In the genomic region with DNA sequence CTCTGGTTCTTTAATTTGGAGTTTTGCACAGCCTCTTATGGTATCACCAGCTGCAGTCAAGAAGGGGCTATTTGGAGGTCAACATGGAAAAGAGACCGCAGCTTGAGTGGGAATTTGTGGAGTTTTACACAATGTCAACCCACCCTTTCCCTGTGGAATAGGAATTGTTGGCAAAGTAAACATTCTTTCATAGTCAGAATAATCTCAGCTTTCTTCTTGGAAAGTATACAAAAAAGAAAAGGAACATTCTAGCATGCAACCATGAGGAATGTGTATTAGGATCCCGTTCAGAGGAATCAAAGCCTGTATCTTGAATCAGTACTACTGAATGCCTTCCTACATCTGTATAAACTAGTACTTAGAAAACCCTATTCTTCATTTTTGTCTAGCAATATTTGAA, we compare ENCODE assay signal across 15 cellular contexts.
A peak's percentile ranks its signal among the peaks of the same experiment; 100 is the strongest.
DNase-seq lines count a peak whose midpoint lies in the region; ATAC-seq and TF ChIP-seq lines count a peak whose summit lies in the region.
"Had no signal": no experiment of that assay in that cellular context is flagged by ENCODE, and none has a peak within 500 bp of the region (broad histone marks: within the 10 kb centered on the region; RNA-seq: fewer than 3 reads in every experiment).

No MANE protein-coding gene starts in this region.

- H3K4me1 ChIP-seq in hepatocyte (ENCODE audit: insufficient read depth) (peaks cover 27% of the 10 kb centered on the region), prostate gland (replicated peaks) (no peaks in the 10 kb centered on the region)

- H3K27ac ChIP-seq in hepatocyte (peak overlapping the region; percentile 4), prostate gland (no peak overlapping the region)
- H3K27ac ChIP-seq: SK-N-MC had no signal

- H3K9me3 ChIP-seq in hepatocyte (ENCODE audit: low read depth) = no peaks in the 10 kb centered on the region
- no peaks in the 10 kb centered on the region for H3K9me3 ChIP-seq in prostate gland

- H3K27me3 ChIP-seq in hepatocyte (no peaks in the 10 kb centered on the region), prostate gland (replicated peaks; ENCODE audit: insufficient read depth) (no peaks in the 10 kb centered on the region)

- H3K4me2 ChIP-seq in hepatocyte = no peak overlapping the region

- no peaks in the 10 kb centered on the region for H4K20me1 ChIP-seq in hepatocyte (ENCODE audit: insufficient read depth, poor library complexity, severe bottlenecking)

- TF ChIP-seq CTCF in cardiac fibroblast (IDR thresholded peaks at IDR 0.05; ENCODE audit: low read depth, low read length) (no peak), hepatocyte (IDR thresholded peaks at IDR 0.05; ENCODE audit: poor library complexity) (no peak), prostate gland (IDR thresholded peaks at IDR 0.05) (no peak)

- no peak for TF ChIP-seq POLR2A in prostate gland (IDR thresholded peaks at IDR 0.05)

- H3K4me3 ChIP-seq in cardiac fibroblast (replicated peaks in 1 of 2; ENCODE audit: low read depth in 2 of 2, low read length in 2 of 2) = no peak overlapping the region
- H3K4me3 ChIP-seq in hepatocyte = no peak overlapping the region
- no peak overlapping the region for H3K4me3 ChIP-seq in prostate gland
- H3K4me3 ChIP-seq: SK-N-MC had no signal

- no peak for ATAC-seq in HG02678 (IDR thresholded peaks at IDR 0.05; ENCODE audit: unreplicated experiment)
- ATAC-seq in activated CD4-positive, CD25-positive, alpha-beta regulatory T cell treated with anti-CD3 and anti-CD28 coated beads, Interleukin-2, amount 50 U/mL, for 24 hours = no peak
- ATAC-seq: WTC11 had no signal

- no peak overlapping the region for H2AFZ ChIP-seq in hepatocyte

- WGBS in hepatocyte (ENCODE audit: low lambda C conversion rate, missing lambda C conversion rate) = 56% methylated on average over 2 of the region's 2 CpGs
- WGBS in prostate gland = 25% methylated on average over 2 of the region's 2 CpGs

- DNase-seq in GM04504 (ENCODE audit: low read depth) (peak; percentile 57), cardiac fibroblast (ENCODE audit: low read depth in 2 of 2) (peak; percentile 35 to 89), hepatocyte (ENCODE audit: low spot score) (no peak), stromal cell of bone marrow (ENCODE audit: low read depth) (peak; percentile 96), prostate gland (ENCODE audit: low spot score) (no peak), kidney glomerular epithelial cell (lab: John Stamatoyannopoulos, UW) (no peak)
- DNase-seq: activated T-cell treated with anti-CD3 and anti-CD28 coated beads for 4 hours; COR-L47; effector memory CD4-positive, alpha-beta T cell; hypothalamus; stimulated activated CD4-positive, alpha-beta T cell treated with anti-CD3 and anti-CD28 coated beads, Interleukin-4, amount 100 ng/mL, for 4 hours had no signal

- H3K36me3 ChIP-seq in hepatocyte (replicated peaks; ENCODE audit: insufficient read depth, low read depth) (no peaks in the 10 kb centered on the region), prostate gland (no peaks in the 10 kb centered on the region)

- no peaks in the 10 kb centered on the region for H3K79me2 ChIP-seq in hepatocyte

- intact Hi-C loops in prostate gland (cut with DNase I) = loop anchor here (5.0 kb wide), 1 partner anchor 105 kb away; a partner anchor contains a TSS

- no peaks in the 10 kb centered on the region for H3K9me2 ChIP-seq in hepatocyte (replicated peaks; ENCODE audit: insufficient read depth)

Comparison
In these comparisons a context has a peak if more than half of its experiments do, and no peak if none do; other contexts are left out.
1. DNase-seq: peak in GM04504 (single experiment), cardiac fibroblast (2 of 2) and stromal cell of bone marrow (single experiment); none in hepatocyte (single experiment), prostate gland (single experiment) and kidney glomerular epithelial cell (single experiment).